In genomic region chr20:62500237-62500864, GRCh38 we compare ENCODE assay signal across 9 cellular contexts. TPM values are rescaled to one million over a fixed set of nuclear protein-coding genes. Genes with fewer than 3 reads are reported as not detected.
DNase-seq lines count a peak whose midpoint lies in the region; ATAC-seq, FAIRE-seq and TF ChIP-seq lines count a peak whose summit lies in the region.
"Had no signal": no experiment of that assay in that cellular context is flagged by ENCODE, and none has a peak within 500 bp of the region (broad histone marks: within the 10 kb centered on the region; RNA-seq: fewer than 3 reads in every experiment).

No MANE protein-coding gene starts in this region.

- intact Hi-C loops in colonic mucosa (cut with DNase I), result loop anchor here (1.0 to 2.0 kb wide), 2 partner anchors 118 to 291 kb away; no protein-coding TSS in a partner anchor
- intact Hi-C loops in HepG2 (cut with micrococcal nuclease; ENCODE audit: unreplicated experiment), result loop anchor here (1.0 to 5.0 kb wide), 2 partner anchors 116 to 292 kb away; no protein-coding TSS in a partner anchor

- H3K27ac ChIP-seq in colonic mucosa (no peak overlapping the region), HepG2 (ENCODE audit: extremely low read length, insufficient read depth, low read length) (no peak overlapping the region)

- no peak overlapping the region for H3K4me2 ChIP-seq in HepG2 (ENCODE audit: low read depth, low read length)

- TF ChIP-seq CTCF in colonic mucosa (IDR thresholded peaks at IDR 0.05), result peak; percentile 77
- TF ChIP-seq CTCF in HepG2 (CRISPR knock-in tag; IDR thresholded peaks at IDR 0.05), result peak; percentile 99

- in situ Hi-C loops in HepG2 (cut with HindIII; ENCODE audit: extremely low pct_ligation_motif_present, low pct_unique_long_range_greater_than_20kb), result loop anchor here (5.0 to 25.0 kb wide), 2 partner anchors 117 to 287 kb away; partner anchors contain the start of gene MRGBP

- POLR2A ChIA-PET in HepG2 (lab: Yijun Ruan, JAX), result interaction anchor here (0.5 to 1.7 kb wide), 3 partner anchors 117 to 864 kb away, joined by 3 to 6 read pairs (median 4); no protein-coding TSS in a partner anchor

- H3K27me3 ChIP-seq in colonic mucosa (no peaks in the 10 kb centered on the region), HepG2 (ENCODE audit: control insufficient read depth in 1 of 2, insufficient read depth in 2 of 2, low read length in 2 of 2) (peaks cover 14 to 52% of the 10 kb centered on the region in 2 experiments)

- no peaks in the 10 kb centered on the region for H3K9me3 ChIP-seq in colonic mucosa
- no peaks in the 10 kb centered on the region for H3K9me3 ChIP-seq in HepG2 (ENCODE audit: low read length)

- peak; percentile 82 for FAIRE-seq in HepG2 (lab: Jason Lieb, UNC)

- H3K9ac ChIP-seq in colonic mucosa (ENCODE audit: low read depth in 2 of 2, low read length in 2 of 2) (no peak overlapping the region), HepG2 (ENCODE audit: insufficient read depth, low read depth, low read length) (no peak overlapping the region)

- H4K20me1 ChIP-seq in HepG2 (ENCODE audit: insufficient read depth, low read length), result peaks cover 3% of the 10 kb centered on the region; the same call in 1 of the 2 replicates

- peak; percentile 89 for TF ChIP-seq RAD21 in HepG2 (CRISPR knock-in tag; IDR thresholded peaks at IDR 0.05)

- H3K4me1 ChIP-seq in colonic mucosa (no peaks in the 10 kb centered on the region), HepG2 (ENCODE audit: insufficient read depth, low read length) (no peaks in the 10 kb centered on the region)

- no peaks in the 10 kb centered on the region for H3K79me2 ChIP-seq in HepG2 (ENCODE audit: insufficient read depth, low read length)

- TF ChIP-seq POLR2A in HepG2 (IDR thresholded peaks at IDR 0.05; ENCODE audit: insufficient read depth in 1 of 2, low read depth in 2 of 2, low read length in 2 of 2), result no peak

- H3K36me3 ChIP-seq in colonic mucosa (no peaks in the 10 kb centered on the region), HepG2 (replicated peaks in 1 of 2; ENCODE audit: control insufficient read depth in 1 of 2, insufficient read depth in 2 of 2, low read length in 2 of 2) (no peaks in the 10 kb centered on the region)

- ATAC-seq in HepG2 (peak; percentile 70), GM18873 (IDR thresholded peaks at IDR 0.05; ENCODE audit: low FRiP score, unreplicated experiment) (no peak)

- 24% methylated on average over 19 of the region's 26 CpGs for WGBS in HepG2 (ENCODE audit: low lambda C conversion rate)

- H3K4me3 ChIP-seq in colonic mucosa (no peak overlapping the region), HepG2 (replicated peaks in 1 of 3; ENCODE audit: insufficient read depth in 1 of 3, low read depth in 2 of 3, low read length in 3 of 3) (no peak overlapping the region)
- H3K4me3 ChIP-seq: skin epidermis had no signal

- H2AFZ ChIP-seq in HepG2 (ENCODE audit: low read length), result no peak overlapping the region

- DNase-seq in SHP77 (lab: John Stamatoyannopoulos, UW) (peak; percentile 70 to 77), SHP77 treated with DMSO at 0.1 percent for 48 hours (lab: John Stamatoyannopoulos, UW) (no peak), NCI-H345 (lab: John Stamatoyannopoulos, UW) (peak; percentile 75), colonic mucosa (peak; percentile 80), HepG2 (ENCODE audit: low spot score) (peak; percentile 56)
- peak; percentile 65 to 75 for DNase-seq in activated CD4-positive, alpha-beta T cell treated with anti-CD3 and anti-CD28 coated beads, Interleukin-2, amount 50 U/mL, for 24 hours (ENCODE audit: low read depth in 1 of 2, low spot score in 1 of 2)
- peak; percentile 68 to 76 (median 75) for DNase-seq in stimulated activated CD4-positive, alpha-beta T cell treated with anti-CD3 and anti-CD28 coated beads, TNF-alpha, amount 100 ng/mL, for 4 hours (ENCODE audit: low read depth in 3 of 3)

- CTCF ChIA-PET in HepG2 (lab: Yijun Ruan, JAX; ENCODE audit: low intra/inter-chr PET ratio, low total read pairs), result interaction anchor here (1.4 to 2.0 kb wide), 3 partner anchors 22 to 291 kb away, joined by 3 to 27 read pairs (median 8); no protein-coding TSS in a partner anchor

- no peak for TF ChIP-seq EP300 in HepG2 (IDR thresholded peaks at IDR 0.05; ENCODE audit: low read depth in 2 of 2, low read length in 2 of 2)
- TF ChIP-seq EP300 in HepG2 (CRISPR knock-in tag; IDR thresholded peaks at IDR 0.05; ENCODE audit: borderline replicate concordance), result no peak

- no TSS peak for BruUV-seq in HepG2 (replicated peaks; lab: Mats Ljungman, UMichigan)

TF ChIP-seq in HepG2, 621 proteins besides CTCF, POLR2A, EP300 and RAD21 (continues in another document):
- TF ChIP-seq HNRNPL (IDR thresholded peaks at IDR 0.05; ENCODE audit: low read depth, low read length), result 0 out of 2 replicates have a peak, but pooled peaks have one; percentile 74
- TF ChIP-seq, protein P1, sequence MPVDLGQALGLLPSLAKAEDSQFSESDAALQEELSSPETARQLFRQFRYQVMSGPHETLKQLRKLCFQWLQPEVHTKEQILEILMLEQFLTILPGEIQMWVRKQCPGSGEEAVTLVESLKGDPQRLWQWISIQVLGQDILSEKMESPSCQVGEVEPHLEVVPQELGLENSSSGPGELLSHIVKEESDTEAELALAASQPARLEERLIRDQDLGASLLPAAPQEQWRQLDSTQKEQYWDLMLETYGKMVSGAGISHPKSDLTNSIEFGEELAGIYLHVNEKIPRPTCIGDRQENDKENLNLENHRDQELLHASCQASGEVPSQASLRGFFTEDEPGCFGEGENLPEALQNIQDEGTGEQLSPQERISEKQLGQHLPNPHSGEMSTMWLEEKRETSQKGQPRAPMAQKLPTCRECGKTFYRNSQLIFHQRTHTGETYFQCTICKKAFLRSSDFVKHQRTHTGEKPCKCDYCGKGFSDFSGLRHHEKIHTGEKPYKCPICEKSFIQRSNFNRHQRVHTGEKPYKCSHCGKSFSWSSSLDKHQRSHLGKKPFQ (CRISPR knock-in tag; IDR thresholded peaks at IDR 0.05; ENCODE audit: insufficient replicate concordance), result no peak
- 0 out of 2 replicates have a peak, but pooled peaks have one; percentile 86 for TF ChIP-seq ZNF550 (CRISPR knock-in tag; IDR thresholded peaks at IDR 0.05; ENCODE audit: borderline replicate concordance)
- peak; percentile 59; the same call in 1 of the 2 replicates for TF ChIP-seq BHLHE40 (IDR thresholded peaks at IDR 0.05; ENCODE audit: low read length)
- TF ChIP-seq ELF4 (CRISPR knock-in tag; IDR thresholded peaks at IDR 0.05; ENCODE audit: borderline replicate concordance), result no peak
- no peak for TF ChIP-seq ZNF124 (CRISPR knock-in tag; IDR thresholded peaks at IDR 0.05)
- TF ChIP-seq HMG20A (CRISPR knock-in tag; IDR thresholded peaks at IDR 0.05; ENCODE audit: borderline replicate concordance), result no peak
- TF ChIP-seq ZNF234 (CRISPR knock-in tag; conservative IDR thresholded peaks at IDR 0.05), result no peak
- TF ChIP-seq, protein P2, sequence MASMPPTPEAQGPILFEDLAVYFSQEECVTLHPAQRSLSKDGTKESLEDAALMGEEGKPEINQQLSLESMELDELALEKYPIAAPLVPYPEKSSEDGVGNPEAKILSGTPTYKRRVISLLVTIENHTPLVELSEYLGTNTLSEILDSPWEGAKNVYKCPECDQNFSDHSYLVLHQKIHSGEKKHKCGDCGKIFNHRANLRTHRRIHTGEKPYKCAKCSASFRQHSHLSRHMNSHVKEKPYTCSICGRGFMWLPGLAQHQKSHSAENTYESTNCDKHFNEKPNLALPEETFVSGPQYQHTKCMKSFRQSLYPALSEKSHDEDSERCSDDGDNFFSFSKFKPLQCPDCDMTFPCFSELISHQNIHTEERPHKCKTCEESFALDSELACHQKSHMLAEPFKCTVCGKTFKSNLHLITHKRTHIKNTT (CRISPR knock-in tag; IDR thresholded peaks at IDR 0.05), result no peak
- TF ChIP-seq YEATS4 (CRISPR knock-in tag; IDR thresholded peaks at IDR 0.05; ENCODE audit: borderline replicate concordance), result no peak
- TF ChIP-seq ZNF775 (CRISPR knock-in tag; IDR thresholded peaks at IDR 0.05; ENCODE audit: borderline replicate concordance), result no peak
- no peak for TF ChIP-seq ZSCAN9 (CRISPR knock-in tag; IDR thresholded peaks at IDR 0.05; ENCODE audit: borderline replicate concordance)
- no peak for TF ChIP-seq HOXA5 (CRISPR knock-in tag; IDR thresholded peaks at IDR 0.05)
- no peak for TF ChIP-seq TFAP4 (IDR thresholded peaks at IDR 0.05; ENCODE audit: borderline replicate concordance, low read depth)
- TF ChIP-seq ELF1 (CRISPR knock-in tag; IDR thresholded peaks at IDR 0.05), result no peak

RNA-seq across cellular contexts. Expression of gene GATA5, which starts 24.6 kb away (rescaled TPM):
- under 1 TPM in 1 of 2 donors, not detected in 1; 0.10 TPM for total RNA-seq in colonic mucosa
- total RNA-seq in HepG2 (2016; rRNA removed; fragmentation: Illumina TruSeq; extraction: Trizol), result 0.20 and 0.39 TPM in 2 replicates
- total RNA-seq in HepG2 (2016; cell fraction: cytosol; rRNA removed; fragmentation: Illumina TruSeq; extraction: Trizol; ENCODE audit: low read depth), result 0.09 and 0.10 TPM in 2 replicates
- 0.10 and 0.32 TPM in 2 replicates for total RNA-seq in HepG2 (2016; cell fraction: insoluble cytoplasmic fraction; rRNA removed; fragmentation: Illumina TruSeq; extraction: Trizol)
- 0.31 and 0.65 TPM in 2 replicates for total RNA-seq in HepG2 (2016; cell fraction: membrane; rRNA removed; fragmentation: Illumina TruSeq; extraction: Trizol)
- total RNA-seq in HepG2 (2016; cell fraction: nucleus; rRNA removed; fragmentation: Illumina TruSeq; extraction: Trizol), result 0.19 and 0.22 TPM in 2 replicates
- 0.12 and 0.18 TPM in 2 replicates for polyA plus RNA-seq in HepG2 (2011; rRNA removed)
- 0.10 and 0.19 TPM in 2 replicates for polyA plus RNA-seq in HepG2 (2011; cell fraction: cytosol; rRNA removed)
- 0.09 and 0.27 TPM in 2 replicates for polyA plus RNA-seq in HepG2 (2011; cell fraction: nucleus; rRNA removed)
- 0.05 and 0.16 TPM in 2 replicates for polyA plus RNA-seq in HepG2 (2012)
- polyA plus RNA-seq in HepG2 (2016; cell fraction: cytosol; fragmentation: Illumina TruSeq; extraction: Trizol; ENCODE audit: low read depth), result 0.26 and 0.33 TPM in 2 replicates
- polyA plus RNA-seq in HepG2 (2016; cell fraction: insoluble cytoplasmic fraction; fragmentation: Illumina TruSeq; extraction: Trizol; ENCODE audit: low read depth), result 0.29 and 0.56 TPM in 2 replicates
- 0.41 and 0.42 TPM in 2 replicates for polyA plus RNA-seq in HepG2 (2016; cell fraction: membrane; fragmentation: Illumina TruSeq; extraction: Trizol; ENCODE audit: low read depth)
- 0.41 and 0.80 TPM in 2 replicates for polyA plus RNA-seq in HepG2 (2016; cell fraction: nucleus; fragmentation: Illumina TruSeq; extraction: Trizol; ENCODE audit: insufficient read depth, low read depth)
- 0.18 TPM in 1 of 2 replicates, not detected in the other for polyA minus RNA-seq in HepG2 (2011; rRNA and poly(A)+ RNA removed; ENCODE audit: low replicate concordance)
- polyA minus RNA-seq in HepG2 (2011; cell fraction: cytosol; rRNA and poly(A)+ RNA removed), result not detected in 2 replicates
- polyA minus RNA-seq in HepG2 (2011; cell fraction: nucleus; rRNA and poly(A)+ RNA removed), result not detected in 2 replicates
